ENCODE assay signal across 18 cellular contexts in genomic region chr13:111552891-111553637, GRCh38.
A peak's percentile ranks its signal among the peaks of the same experiment; 100 is the strongest.
DNase-seq lines count a peak whose midpoint lies in the region; ATAC-seq, FAIRE-seq and TF ChIP-seq lines count a peak whose summit lies in the region.
"Had no signal": no experiment of that assay in that cellular context is flagged by ENCODE, and none has a peak within 500 bp of the region (broad histone marks: within the 10 kb centered on the region; RNA-seq: fewer than 3 reads in every experiment).

No MANE protein-coding gene starts in this region.

- H3K27ac Mint-ChIP-seq in chondrocyte (ENCODE audit: unreplicated experiment), result no peak overlapping the region
- H3K27ac Mint-ChIP-seq: B cell; CD8-positive, alpha-beta T cell; GM23338; IgD-negative memory B cell had no signal

- no peak overlapping the region for H2BK15ac ChIP-seq in neuronal stem cell (ENCODE audit: low read length)

- H3K4me1 ChIP-seq in neuronal stem cell (ENCODE audit: control insufficient read depth in 2 of 2, insufficient read depth in 1 of 2, low read depth in 1 of 2, low read length in 2 of 2), result no peaks in the 10 kb centered on the region
- H3K4me1 ChIP-seq in upper lobe of right lung, result no peaks in the 10 kb centered on the region

- TF ChIP-seq CTCF in chondrocyte (IDR thresholded peaks at IDR 0.05), result no peak
- TF ChIP-seq CTCF in upper lobe of right lung (IDR thresholded peaks at IDR 0.05), result no peak

- no peak overlapping the region for H2BK5ac ChIP-seq in neuronal stem cell (ENCODE audit: low read length)

- H3K27me3 ChIP-seq in neuronal stem cell (ENCODE audit: control insufficient read depth in 3 of 3, insufficient read depth in 3 of 3, low read depth in 1 of 3, low read length in 3 of 3), result peaks cover 0 to 13% (median 0%) of the 10 kb centered on the region in 3 experiments
- no peaks in the 10 kb centered on the region for H3K27me3 ChIP-seq in upper lobe of right lung
- H3K27me3 ChIP-seq: BLaER1 treated with 17β-estradiol and CSF1 and Interleukin-3, amounts not matched to agents 10 nM and 100 nM had no signal

- no peak overlapping the region for H3K4ac ChIP-seq in neuronal stem cell (ENCODE audit: low read length)

- H3K36me3 Mint-ChIP-seq in chondrocyte (ENCODE audit: low read depth), result peaks cover 2% of the 10 kb centered on the region
- H3K36me3 Mint-ChIP-seq: CD8-positive, alpha-beta T cell; IgD-negative memory B cell had no signal

- no peak overlapping the region for H2AFZ ChIP-seq in neuronal stem cell (ENCODE audit: low read length)
- H2AFZ ChIP-seq: GM23338 had no signal

- H3K18ac ChIP-seq in neuronal stem cell (ENCODE audit: low read length), result peak overlapping the region; percentile 7

- intact Hi-C loops in upper lobe of right lung (cut with DNase I), result no loop called here

- no peak overlapping the region for H3K23ac ChIP-seq in neuronal stem cell (ENCODE audit: low read depth, low read length, poor library complexity)

- no peak overlapping the region for H3K9ac ChIP-seq in neuronal stem cell (ENCODE audit: low read depth, low read length, poor library complexity)
- H3K9ac ChIP-seq: BLaER1 treated with 17β-estradiol and CSF1 and Interleukin-3, amounts not matched to agents 10 nM and 100 nM had no signal

- H2AK5ac ChIP-seq in neuronal stem cell (ENCODE audit: low read depth, low read length), result no peak overlapping the region

- H3K9me3 Mint-ChIP-seq in chondrocyte (ENCODE audit: low read depth), result peaks cover 3% of the 10 kb centered on the region
- H3K9me3 Mint-ChIP-seq: CD8-positive, alpha-beta T cell; GM23338 had no signal

- H3K27ac ChIP-seq in neuronal stem cell (replicated peaks; ENCODE audit: low read length) (no peak overlapping the region), upper lobe of right lung (no peak overlapping the region)
- H3K27ac ChIP-seq: BLaER1 treated with 17β-estradiol and CSF1 and Interleukin-3, amounts not matched to agents 10 nM and 100 nM had no signal

- H2BK120ac ChIP-seq in neuronal stem cell (ENCODE audit: low read depth, low read length), result no peak overlapping the region

- DNase-seq in chondrocyte (ENCODE audit: low spot score), result peak; percentile 58
- DNase-seq in left lobe of liver (ENCODE audit: low spot score), result peak; percentile 65
- DNase-seq in neuronal stem cell (ENCODE audit: low spot score), result no peak
- no peak for DNase-seq in upper lobe of right lung
- no peak for DNase-seq in GM19239 (ENCODE audit: insufficient read length, low spot score)
- DNase-seq in OCI-M1 (lab: John Stamatoyannopoulos, UW), result no peak
- DNase-seq: CD8-positive, alpha-beta T cell; COR-L47; DMS 273 treated with DMSO at 0.1 percent for 48 hours; HCEC 1CT had no signal

- no peak overlapping the region for H4K91ac ChIP-seq in neuronal stem cell (ENCODE audit: low read depth, low read length, poor library complexity)

- H3K9me3 ChIP-seq in neuronal stem cell (replicated peaks in 1 of 2; ENCODE audit: control insufficient read depth in 2 of 2, insufficient read depth in 1 of 2, low read depth in 1 of 2, low read length in 2 of 2) (peaks cover 0 to 2% of the 10 kb centered on the region in 2 donors), upper lobe of right lung (no peaks in the 10 kb centered on the region)
- H3K9me3 ChIP-seq: BLaER1 treated with 17β-estradiol and CSF1 and Interleukin-3, amounts not matched to agents 10 nM and 100 nM had no signal

- peaks cover 27% of the 10 kb centered on the region for H3K27me3 Mint-ChIP-seq in chondrocyte (ENCODE audit: low read depth)
- H3K27me3 Mint-ChIP-seq: IgD-negative memory B cell had no signal

- no peak overlapping the region for H3K14ac ChIP-seq in neuronal stem cell (ENCODE audit: low read length)

- no peaks in the 10 kb centered on the region for H3K79me1 ChIP-seq in neuronal stem cell (ENCODE audit: low read depth, low read length)

- FAIRE-seq in GM19239 (lab: Jason Lieb, UNC), result no peak
- FAIRE-seq: G401.6, GM12891, H54, HTR-8/SVneo had no signal

- no peak overlapping the region for H2BK12ac ChIP-seq in neuronal stem cell (ENCODE audit: low read length)

- peak; percentile 48 for ATAC-seq in left lobe of liver
- ATAC-seq in upper lobe of right lung, result no peak
- ATAC-seq: CD8-positive, alpha-beta T cell; GM23338 had no signal

- no peak overlapping the region for H4K8ac ChIP-seq in neuronal stem cell (ENCODE audit: low read depth, low read length)

- no peaks in the 10 kb centered on the region for H3K36me3 ChIP-seq in neuronal stem cell (replicated peaks in 1 of 2; ENCODE audit: control insufficient read depth in 2 of 2, insufficient read depth in 2 of 2, low read length in 2 of 2)
- H3K36me3 ChIP-seq in upper lobe of right lung, result no peaks in the 10 kb centered on the region
- H3K36me3 ChIP-seq: BLaER1 treated with 17β-estradiol and CSF1 and Interleukin-3, amounts not matched to agents 10 nM and 100 nM had no signal

- no CpG with 5 or more reads among the region's 9 CpGs for WGBS in neuronal stem cell (ENCODE audit: extremely low coverage in 2 of 2, insufficient read length in 2 of 2, insufficient replicate concordance in 1 of 2), 2 donors

- H3K4me3 ChIP-seq in neuronal stem cell (ENCODE audit: low read length in 2 of 2) (no peak overlapping the region), upper lobe of right lung (no peak overlapping the region)
- H3K4me3 ChIP-seq: BLaER1 treated with 17β-estradiol and CSF1 and Interleukin-3, amounts not matched to agents 10 nM and 100 nM; GM23338 had no signal

- no peak overlapping the region for H3K4me3 Mint-ChIP-seq in chondrocyte (ENCODE audit: unreplicated experiment)
- H3K4me3 Mint-ChIP-seq: B cell; CD8-positive, alpha-beta T cell; GM23338; IgD-negative memory B cell had no signal

- no peak overlapping the region for H3K4me2 ChIP-seq in neuronal stem cell (ENCODE audit: insufficient read depth, low read length, poor library complexity, severe bottlenecking)
- H3K4me2 ChIP-seq: BLaER1 treated with 17β-estradiol and CSF1 and Interleukin-3, amounts not matched to agents 10 nM and 100 nM; GM23338 had no signal

- no peaks in the 10 kb centered on the region for H3K4me1 Mint-ChIP-seq in chondrocyte (ENCODE audit: low read depth)
- H3K4me1 Mint-ChIP-seq: B cell, IgD-negative memory B cell had no signal

Comparison
In these comparisons a context has a peak if more than half of its experiments do, and no peak if none do; other contexts are left out.
1. DNase-seq: peak in chondrocyte (single experiment) and left lobe of liver (single experiment); none in neuronal stem cell (single experiment), upper lobe of right lung (single experiment), GM19239 (single experiment) and OCI-M1 (single experiment).